In the genomic region with DNA sequence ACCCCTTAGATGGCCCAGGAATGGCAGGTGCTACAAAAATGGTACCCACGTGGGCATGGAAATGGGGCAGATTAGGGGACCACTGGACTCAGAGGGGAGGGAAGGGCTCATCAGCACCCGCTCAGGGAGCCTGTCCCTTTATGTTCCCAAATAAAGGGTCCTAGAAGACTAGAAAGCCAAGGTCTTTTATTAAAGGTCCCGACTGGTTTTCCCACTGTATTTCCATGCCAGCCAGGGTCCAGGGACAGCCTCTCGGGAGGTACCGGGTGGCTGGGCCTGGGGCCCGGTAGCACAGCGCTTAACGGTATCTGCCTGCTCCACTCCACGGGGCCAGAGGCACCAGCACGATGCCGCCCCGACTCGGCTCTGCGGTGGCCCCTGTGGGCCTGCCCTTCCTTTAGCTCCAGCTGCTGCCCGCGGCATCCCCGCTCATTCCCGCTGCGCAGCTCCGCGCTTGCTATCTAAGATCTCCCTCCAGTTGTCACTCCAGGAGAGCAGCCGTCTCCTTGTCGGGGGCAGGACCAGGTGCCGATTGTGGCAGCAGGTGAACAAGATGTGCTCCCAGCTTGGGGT, we compare ENCODE assay signal across 6 cellular contexts. TPM values are rescaled to one million over a fixed set of nuclear protein-coding genes. Genes with fewer than 3 reads are reported as not detected.
A peak's percentile ranks its signal among the peaks of the same experiment; 100 is the strongest.
DNase-seq lines count a peak whose midpoint lies in the region; ATAC-seq and TF ChIP-seq lines count a peak whose summit lies in the region.

No MANE protein-coding gene starts in this region.

- no peak for ATAC-seq in CD4-positive, alpha-beta T cell (ENCODE audit: poor library complexity)
- ATAC-seq in T-cell (replicated peaks in 1 of 4) (no peak), lung (ENCODE audit: insufficient read depth, low FRiP score) (no peak), GM21390 (IDR thresholded peaks at IDR 0.05; ENCODE audit: unreplicated experiment) (no peak)

- no peaks in the 10 kb centered on the region for H3K27me3 Mint-ChIP-seq in CD4-positive, alpha-beta T cell
- H3K27me3 Mint-ChIP-seq in T-cell: no peaks in the 10 kb centered on the region

- WGBS in lung, 2 donors: 84% methylated on average over 24 of the region's 24 CpGs

- H3K4me3 Mint-ChIP-seq in CD4-positive, alpha-beta T cell: no peak overlapping the region
- peak overlapping the region; percentile 81 to 89 (median 87) for H3K4me3 Mint-ChIP-seq in T-cell

- in situ Hi-C loops in KBM-7 (cut with MboI; ENCODE audit: low pct_unique_long_range_greater_than_20kb, low sequenced_read_pairs): no loop called here

- peaks cover 17% of the 10 kb centered on the region for H3K4me1 Mint-ChIP-seq in CD4-positive, alpha-beta T cell (ENCODE audit: low read depth)
- peaks cover 26 to 32% (median 27%) of the 10 kb centered on the region in 3 donors for H3K4me1 Mint-ChIP-seq in T-cell

- H3K27me3 ChIP-seq in CD4-positive, alpha-beta T cell (ENCODE audit: control insufficient read depth, insufficient read depth, low read length): no peaks in the 10 kb centered on the region
- H3K27me3 ChIP-seq in lung (ENCODE audit: control insufficient read depth, insufficient read depth): no peaks in the 10 kb centered on the region

- intact Hi-C loops in CD4-positive, alpha-beta T cell (cut with DNase I, micrococcal nuclease): loop anchor here (1.0 to 5.0 kb wide), 3 partner anchors 16 to 52 kb away; a partner anchor contains a TSS

- H3K9me3 ChIP-seq in CD4-positive, alpha-beta T cell (ENCODE audit: control insufficient read depth, low read length): no peaks in the 10 kb centered on the region
- no peaks in the 10 kb centered on the region for H3K9me3 ChIP-seq in lung (ENCODE audit: control insufficient read depth in 2 of 2, insufficient read depth in 1 of 2, low read length in 1 of 2)

- POLR2A ChIA-PET in CD4-positive, alpha-beta T cell (lab: Charles Lee): interaction anchor here (1.0 to 4.7 kb wide), 10 partner anchors 15 to 143 kb away, joined by 3 to 30 read pairs (median 6); a partner anchor contains a TSS
- POLR2A ChIA-PET in T-cell (lab: Charles Lee): interaction anchor here in 1 of 2 donors (0.6 kb wide), 1 partner anchor 20 kb away, joined by 11 read pairs; no protein-coding TSS in a partner anchor

- H3K9me3 Mint-ChIP-seq in CD4-positive, alpha-beta T cell: no peaks in the 10 kb centered on the region
- H3K9me3 Mint-ChIP-seq in T-cell: no peaks in the 10 kb centered on the region

- no peak for TF ChIP-seq CTCF in CD4-positive, alpha-beta T cell (IDR thresholded peaks at IDR 0.05)
- TF ChIP-seq CTCF in lung (IDR thresholded peaks at IDR 0.05; ENCODE audit: control extremely low read depth, extremely low read depth): no peak

- H3K27ac Mint-ChIP-seq in CD4-positive, alpha-beta T cell: peak overlapping the region; percentile 70
- peak overlapping the region; percentile 85 to 91 for H3K27ac Mint-ChIP-seq in T-cell

- CTCF ChIA-PET in CD4-positive, alpha-beta T cell (lab: Charles Lee): interaction anchor here (1.1 to 7.4 kb wide), 8 partner anchors 15 to 117 kb away, joined by 3 to 97 read pairs (median 4); a partner anchor contains a TSS
- CTCF ChIA-PET in T-cell (lab: Charles Lee): interaction anchor here (1.5 to 1.7 kb wide), 3 partner anchors 16 to 169 kb away, joined by 4 to 7 read pairs (median 6); no protein-coding TSS in a partner anchor

- H3K36me3 ChIP-seq in lung (ENCODE audit: control insufficient read depth in 2 of 2, insufficient read depth in 2 of 2, low read length in 2 of 2): peaks cover 0 to 15% of the 10 kb centered on the region in 2 donors

- H3K4me3 ChIP-seq in lung: peak overlapping the region; percentile 15

- peaks cover 0 to 8% of the 10 kb centered on the region in 2 donors for H3K4me1 ChIP-seq in lung (ENCODE audit: control insufficient read depth in 2 of 2, insufficient read depth in 2 of 2, low read length in 2 of 2)

- peak overlapping the region; percentile 45 for H3K27ac ChIP-seq in CD4-positive, alpha-beta T cell (ENCODE audit: low read depth, low read length)
- peak overlapping the region in 1 of 2 donors; percentile 94 for H3K27ac ChIP-seq in lung (ENCODE audit: low read depth in 1 of 2, low read length in 1 of 2)

- H3K36me3 Mint-ChIP-seq in CD4-positive, alpha-beta T cell (ENCODE audit: low read depth): peaks cover 6% of the 10 kb centered on the region
- H3K36me3 Mint-ChIP-seq in T-cell: peaks cover 5% of the 10 kb centered on the region

- DNase-seq in CD4-positive, alpha-beta T cell: no peak
- DNase-seq in T-cell (no peak), lung (ENCODE audit: low spot score) (no peak), KBM-7 (no peak), SIG-M5 treated with dmso at 0.1 percent for 504 hours (lab: John Stamatoyannopoulos, UW; ENCODE audit: unreplicated experiment) (no peak)

RNA-seq across cellular contexts. Expression of a gene that starts 1.4 kb away (rescaled TPM):
- 10 to 100 TPM; 14.1 to 16.1 TPM for total RNA-seq in CD4-positive, alpha-beta T cell
- total RNA-seq in T-cell: 10 to 100 TPM; 21.5 to 88.8 (median 70.1) TPM
- 10 to 100 TPM; 64.4 to 75.3 TPM for total RNA-seq in lung
- polyA plus RNA-seq in lung: 10 to 100 TPM; 81.2 to 96.3 TPM

RNA-seq across cellular contexts. Expression of a gene that starts 20.4 kb away (rescaled TPM):
- total RNA-seq in CD4-positive, alpha-beta T cell: 1 to 10 TPM; 4.1 to 4.8 TPM
- 10 to 100 TPM in 3 of 5 donors, 1 to 10 TPM in 2; 8.9 to 23.9 (median 18.8) TPM for total RNA-seq in T-cell
- 10 to 100 TPM in 1 of 2 donors, 1 to 10 TPM in 1; 8.1 to 19.2 TPM for total RNA-seq in lung
- 10 to 100 TPM; 10.2 to 13.5 TPM for polyA plus RNA-seq in lung

RNA-seq across cellular contexts. Expression of a gene that starts 24.2 kb away (rescaled TPM):
- 10 to 100 TPM; 21.3 to 25.5 TPM for total RNA-seq in CD4-positive, alpha-beta T cell
- total RNA-seq in T-cell (10 to 100 TPM; 28.3 to 55.8 (median 45.4) TPM), lung (10 to 100 TPM; 35.1 to 60.7 TPM)
- polyA plus RNA-seq in lung: 100 to 1,000 TPM; 134 to 140 TPM

RNA-seq across cellular contexts. Expression of a gene that starts 42.4 kb away (rescaled TPM):
- 10 to 100 TPM in 1 of 2 experiments, 1 to 10 TPM in 1; 9.2 to 11.0 TPM for total RNA-seq in CD4-positive, alpha-beta T cell
- 10 to 100 TPM in 4 of 5 donors, 1 to 10 TPM in 1; 9.1 to 24.3 (median 16.8) TPM for total RNA-seq in T-cell
- 10 to 100 TPM; 36.7 to 74.0 TPM for total RNA-seq in lung
- polyA plus RNA-seq in lung: 10 to 100 TPM; 27.9 to 48.0 TPM

RNA-seq across cellular contexts. Expression of a gene that starts 52.6 kb away (rescaled TPM):
- 100 to 1,000 TPM; 207 to 228 TPM for total RNA-seq in CD4-positive, alpha-beta T cell
- 100 to 1,000 TPM; 239 to 284 (median 269) TPM for total RNA-seq in T-cell
- 100 to 1,000 TPM in 1 of 2 donors, 10 to 100 TPM in 1; 89.9 to 242 TPM for total RNA-seq in lung
- polyA plus RNA-seq in lung: 10 to 100 TPM; 53.6 to 88.9 TPM
